In genomic region chr11:69297225-69297925, GRCh38 we compare ENCODE assay signal across 1 cellular context.
TF ChIP-seq lines count a peak whose summit lies in the region.

No MANE protein-coding gene starts in this region.

TF ChIP-seq in HepG2, 621 proteins besides CTCF, POLR2A, EP300 and RAD21 (continued from another document and continues in another):
- TF ChIP-seq CBX5 (CRISPR knock-in tag; IDR thresholded peaks at IDR 0.05; ENCODE audit: borderline replicate concordance) (peak; percentile 58; the same call in 1 of the 2 replicates), ZNF260 (CRISPR knock-in tag; IDR thresholded peaks at IDR 0.05; ENCODE audit: borderline replicate concordance, low read depth) (no peak), RXRA (CRISPR knock-in tag; IDR thresholded peaks at IDR 0.05) (peak; percentile 63; the same call in 1 of the 2 replicates), ZNF83 (CRISPR knock-in tag; IDR thresholded peaks at IDR 0.05; ENCODE audit: borderline replicate concordance) (no peak), ARNTL (CRISPR knock-in tag; IDR thresholded peaks at IDR 0.05) (no peak), IRF2 (CRISPR knock-in tag; IDR thresholded peaks at IDR 0.05) (peak; percentile 36; the same call in 1 of the 2 replicates), PATZ1 (CRISPR knock-in tag; IDR thresholded peaks at IDR 0.05) (peak; percentile 95), CREM (IDR thresholded peaks at IDR 0.05) (0 out of 2 replicates have a peak, but pooled peaks have one; percentile 22), CREM (CRISPR knock-in tag; IDR thresholded peaks at IDR 0.05) (no peak), KLF12 (CRISPR knock-in tag; IDR thresholded peaks at IDR 0.05; ENCODE audit: borderline replicate concordance) (no peak), ATF3 (CRISPR knock-in tag; IDR thresholded peaks at IDR 0.05) (peak; percentile 72), MAX (IDR thresholded peaks at IDR 0.05) (peak; percentile 33; the same call in 1 of the 2 replicates), AKAP8 (CRISPR knock-in tag; IDR thresholded peaks at IDR 0.05) (no peak), NFIC (IDR thresholded peaks at IDR 0.05; ENCODE audit: low read length) (0 out of 2 replicates have a peak, but pooled peaks have one; percentile 26), ZBTB34 (CRISPR knock-in tag; IDR thresholded peaks at IDR 0.05) (0 out of 2 replicates have a peak, but pooled peaks have one; percentile 36), GATAD2A (CRISPR knock-in tag; IDR thresholded peaks at IDR 0.05) (0 out of 2 replicates have a peak, but pooled peaks have one; percentile 35), IRF1 (CRISPR knock-in tag; IDR thresholded peaks at IDR 0.05; ENCODE audit: low read depth) (no peak), ZNF430 (CRISPR knock-in tag; IDR thresholded peaks at IDR 0.05) (no peak), MNT (IDR thresholded peaks at IDR 0.05) (no peak), ZBTB7B (CRISPR knock-in tag; IDR thresholded peaks at IDR 0.05) (0 out of 2 replicates have a peak, but pooled peaks have one; percentile 40), YY1 (IDR thresholded peaks at IDR 0.05; ENCODE audit: insufficient read depth, insufficient replicate concordance, low read depth, low read length) (peak; percentile 15), ZNF629 (CRISPR knock-in tag; conservative IDR thresholded peaks at IDR 0.05) (no peak), ZNF598 (CRISPR knock-in tag; IDR thresholded peaks at IDR 0.05; ENCODE audit: borderline replicate concordance) (no peak), MEF2D (CRISPR knock-in tag; IDR thresholded peaks at IDR 0.05) (no peak), HNRNPLL (IDR thresholded peaks at IDR 0.05; ENCODE audit: low read depth, low read length, poor library complexity, severe bottlenecking) (peak; percentile 32), TFDP2 (CRISPR knock-in tag; IDR thresholded peaks at IDR 0.05) (no peak), HBP1 (CRISPR knock-in tag; IDR thresholded peaks at IDR 0.05; ENCODE audit: low read depth) (no peak), ZFYVE20 (CRISPR knock-in tag; IDR thresholded peaks at IDR 0.05; ENCODE audit: borderline replicate concordance, low read depth) (no peak), ZNF589 (CRISPR knock-in tag; conservative IDR thresholded peaks at IDR 0.05) (no peak), ZNF644 (CRISPR knock-in tag; IDR thresholded peaks at IDR 0.05; ENCODE audit: low read depth) (no peak), ZNF605 (CRISPR knock-in tag; IDR thresholded peaks at IDR 0.05) (no peak), SUZ12 (IDR thresholded peaks at IDR 0.05; ENCODE audit: low read depth, low read length) (no peak), ZNF691 (CRISPR knock-in tag; IDR thresholded peaks at IDR 0.05; ENCODE audit: borderline replicate concordance, low read depth) (no peak), DR1 (CRISPR knock-in tag; IDR thresholded peaks at IDR 0.05) (no peak), MLX (CRISPR knock-in tag; IDR thresholded peaks at IDR 0.05) (no peak), POLR2G (IDR thresholded peaks at IDR 0.05; ENCODE audit: low read depth, low read length) (no peak; the same call in 1 of the 2 replicates), SOX13 (IDR thresholded peaks at IDR 0.05) (no peak), SOX13 (CRISPR knock-in tag; conservative IDR thresholded peaks at IDR 0.05 in 1 of 2, IDR thresholded peaks at IDR 0.05 in 1 of 2) (0 out of 4 replicates have a peak, but pooled peaks of 1 of the 2 experiments have one; percentile 5), ZBTB10 (CRISPR knock-in tag; IDR thresholded peaks at IDR 0.05; ENCODE audit: borderline replicate concordance) (peak; percentile 51; the same call in 1 of the 2 replicates), CHD4 (IDR thresholded peaks at IDR 0.05; ENCODE audit: borderline replicate concordance, low read length) (0 out of 2 replicates have a peak, but pooled peaks have one; percentile 29), ARNT (IDR thresholded peaks at IDR 0.05) (no peak), MIER3 (CRISPR knock-in tag; IDR thresholded peaks at IDR 0.05; ENCODE audit: borderline replicate concordance) (no peak), ARID2 (CRISPR knock-in tag; IDR thresholded peaks at IDR 0.05; ENCODE audit: borderline replicate concordance) (peak; percentile 76; the same call in 1 of the 2 replicates), RARA (CRISPR knock-in tag; IDR thresholded peaks at IDR 0.05) (peak; percentile 62), ATF7 (IDR thresholded peaks at IDR 0.05) (no peak), ATF7 (CRISPR knock-in tag; IDR thresholded peaks at IDR 0.05) (no peak), ZNF24 (IDR thresholded peaks at IDR 0.05) (no peak), SALL1 (CRISPR knock-in tag; IDR thresholded peaks at IDR 0.05) (0 out of 2 replicates have a peak, but pooled peaks have one; percentile 28), GABPB1 (CRISPR knock-in tag; IDR thresholded peaks at IDR 0.05) (peak; percentile 47; the same call in 1 of the 2 replicates), HMG20A (CRISPR knock-in tag; IDR thresholded peaks at IDR 0.05; ENCODE audit: borderline replicate concordance) (peak; percentile 49; the same call in 1 of the 2 replicates)
